In genomic region chr6:35272005-35272404, GRCh38 we compare ENCODE assay signal across 39 cellular contexts. TPM values are rescaled to one million over a fixed set of nuclear protein-coding genes. Genes with fewer than 3 reads are reported as not detected.
"Had no signal": no experiment of that assay in that cellular context is flagged by ENCODE, and none has a peak within 500 bp of the region (broad histone marks: within the 10 kb centered on the region; RNA-seq: fewer than 3 reads in every experiment).

No MANE protein-coding gene starts in this region.

- ATAC-seq: activated naive CD4-positive, alpha-beta T cell treated with anti-CD3 and anti-CD28 coated beads, Interleukin-2, amount 50 U/mL, for 72 hours; activated naive CD8-positive, alpha-beta T cell treated with anti-CD3 and anti-CD28 coated beads, Interleukin-2, amount 50 U/mL, for 24 hours; activated T-cell treated with anti-CD3 and anti-CD28 coated beads, Interleukin-2, amount 50 U/mL, for 4 hours; activated T-cell treated with anti-CD3 and anti-CD28 coated beads, Interleukin-2, amount 50 U/mL, for 72 hours; activated T-helper 17 cell treated with anti-CD3 and anti-CD28 coated beads, Interleukin-2, amount 50 U/mL, for 72 hours; body of pancreas had no signal

- H3K4me3 Mint-ChIP-seq: activated naive CD4-positive, alpha-beta T cell treated with anti-CD3 and anti-CD28 coated beads for 36 hours; activated naive CD4-positive, alpha-beta T cell treated with anti-CD3 and anti-CD28 coated beads, Interleukin-2, amount 10 ng/mL, durations not matched to agents 7 days and 5 days; activated naive CD4-positive, alpha-beta T cell treated with anti-CD3 and anti-CD28 coated beads, Interleukin-2, amount 50 U/mL, for 24 hours; activated naive CD8-positive, alpha-beta T cell; activated naive CD8-positive, alpha-beta T cell treated with anti-CD3 and anti-CD28 coated beads for 36 hours; activated naive CD8-positive, alpha-beta T cell treated with anti-CD3 and anti-CD28 coated beads, Interleukin-2, amount 10 ng/mL, durations not matched to agents 7 days and 5 days; activated naive CD8-positive, alpha-beta T cell treated with anti-CD3 and anti-CD28 coated beads, Interleukin-2, amount 50 U/mL, for 24 hours; activated T-cell treated with anti-CD3 and anti-CD28 coated beads, Interleukin-2, amount 50 U/mL, for 24 hours; activated T-cell treated with anti-CD3 and anti-CD28 coated beads, Interleukin-2, amount 50 U/mL, for 4 hours; activated T-cell treated with anti-CD3 and anti-CD28 coated beads, Interleukin-2, amount 50 U/mL, for 72 hours; activated T-helper 1 cell treated with anti-CD3 and anti-CD28 coated beads, Interleukin-12 subunit alpha, Interleukin-12 subunit beta, Interleukin-2, Interleukin-4 antibody, amounts not matched to agents 30 ng/mL and 10 ng/mL and 1 ng/mL, durations not matched to agents 14 hours and 24 hours and 36 hours; activated T-helper 17 cell treated with anti-CD3 and anti-CD28 coated beads, Interleukin-2, amount 50 U/mL, for 72 hours; brain; central memory CD8-positive, alpha-beta T cell had no signal

- H3K36me3 Mint-ChIP-seq: activated naive CD4-positive, alpha-beta T cell treated with anti-CD3 and anti-CD28 coated beads, Interleukin-2, amount 50 U/mL, for 72 hours had no signal

- H3K27me3 ChIP-seq: adrenal gland, ascending aorta, body of pancreas, brain microvascular endothelial cell, breast epithelium, cardiac muscle cell had no signal

- H3K9me3 ChIP-seq: adrenal gland, ascending aorta, body of pancreas, breast epithelium had no signal

- H3K27me3 Mint-ChIP-seq: activated naive CD4-positive, alpha-beta T cell treated with anti-CD3 and anti-CD28 coated beads, Interleukin-2, amount 10 ng/mL, durations not matched to agents 7 days and 5 days; activated naive CD4-positive, alpha-beta T cell treated with anti-CD3 and anti-CD28 coated beads, Interleukin-2, amount 50 U/mL, for 24 hours; activated naive CD8-positive, alpha-beta T cell; activated naive CD8-positive, alpha-beta T cell treated with anti-CD3 and anti-CD28 coated beads for 36 hours; activated naive CD8-positive, alpha-beta T cell treated with anti-CD3 and anti-CD28 coated beads, Interleukin-2, amount 10 ng/mL, durations not matched to agents 7 days and 5 days; activated naive CD8-positive, alpha-beta T cell treated with anti-CD3 and anti-CD28 coated beads, Interleukin-2, amount 50 U/mL, for 24 hours; activated T-cell treated with anti-CD3 and anti-CD28 coated beads, Interleukin-2, amount 50 U/mL, for 24 hours; activated T-helper 17 cell treated with anti-CD3 and anti-CD28 coated beads, Interleukin-2, amount 50 U/mL, for 72 hours; brain; central memory CD8-positive, alpha-beta T cell had no signal

- H3K9me3 Mint-ChIP-seq: activated naive CD4-positive, alpha-beta T cell treated with anti-CD3 and anti-CD28 coated beads for 36 hours; activated naive CD4-positive, alpha-beta T cell treated with anti-CD3 and anti-CD28 coated beads, Interleukin-2, amount 10 ng/mL, durations not matched to agents 7 days and 5 days; activated naive CD4-positive, alpha-beta T cell treated with anti-CD3 and anti-CD28 coated beads, Interleukin-2, amount 50 U/mL, for 24 hours; activated naive CD4-positive, alpha-beta T cell treated with anti-CD3 and anti-CD28 coated beads, Interleukin-2, amount 50 U/mL, for 72 hours; activated naive CD8-positive, alpha-beta T cell treated with anti-CD3 and anti-CD28 coated beads for 36 hours; activated naive CD8-positive, alpha-beta T cell treated with anti-CD3 and anti-CD28 coated beads, Interleukin-2, amount 10 ng/mL, durations not matched to agents 7 days and 5 days; activated naive CD8-positive, alpha-beta T cell treated with anti-CD3 and anti-CD28 coated beads, Interleukin-2, amount 50 U/mL, for 24 hours; activated T-cell treated with anti-CD3 and anti-CD28 coated beads, Interleukin-2, amount 50 U/mL, for 24 hours; activated T-cell treated with anti-CD3 and anti-CD28 coated beads, Interleukin-2, amount 50 U/mL, for 4 hours; activated T-cell treated with anti-CD3 and anti-CD28 coated beads, Interleukin-2, amount 50 U/mL, for 72 hours; activated T-helper 1 cell treated with anti-CD3 and anti-CD28 coated beads, Interleukin-12 subunit alpha, Interleukin-12 subunit beta, Interleukin-2, Interleukin-4 antibody, amounts not matched to agents 30 ng/mL and 10 ng/mL and 1 ng/mL, durations not matched to agents 14 hours and 24 hours and 36 hours; activated T-helper 17 cell treated with anti-CD3 and anti-CD28 coated beads, Interleukin-2, amount 50 U/mL, for 72 hours; activated T-helper 2 cell treated with anti-CD3 and anti-CD28 coated beads, Interferon-gamma antibody, Interleukin-2, Interleukin-4, amounts not matched to agents 10 μg/mL and 5 μg/mL and 100 μg/mL, durations not matched to agents 14 hours and 24 hours and 36 hours; brain; central memory CD8-positive, alpha-beta T cell had no signal

- H3K27ac ChIP-seq: adrenal gland, ascending aorta, body of pancreas, brain microvascular endothelial cell, breast epithelium, cardiac muscle cell had no signal

- H3K4me1 ChIP-seq: body of pancreas, breast epithelium had no signal

- H3K27ac Mint-ChIP-seq: activated naive CD4-positive, alpha-beta T cell treated with anti-CD3 and anti-CD28 coated beads for 36 hours; activated naive CD4-positive, alpha-beta T cell treated with anti-CD3 and anti-CD28 coated beads, Interleukin-2, amount 10 ng/mL, durations not matched to agents 7 days and 5 days; activated naive CD4-positive, alpha-beta T cell treated with anti-CD3 and anti-CD28 coated beads, Interleukin-2, amount 50 U/mL, for 24 hours; activated naive CD4-positive, alpha-beta T cell treated with anti-CD3 and anti-CD28 coated beads, Interleukin-2, amount 50 U/mL, for 72 hours; activated naive CD8-positive, alpha-beta T cell; activated naive CD8-positive, alpha-beta T cell treated with anti-CD3 and anti-CD28 coated beads for 36 hours; activated naive CD8-positive, alpha-beta T cell treated with anti-CD3 and anti-CD28 coated beads, Interleukin-2, amount 10 ng/mL, durations not matched to agents 7 days and 5 days; activated naive CD8-positive, alpha-beta T cell treated with anti-CD3 and anti-CD28 coated beads, Interleukin-2, amount 50 U/mL, for 24 hours; activated T-cell treated with anti-CD3 and anti-CD28 coated beads, Interleukin-2, amount 50 U/mL, for 24 hours; activated T-cell treated with anti-CD3 and anti-CD28 coated beads, Interleukin-2, amount 50 U/mL, for 72 hours; activated T-helper 1 cell treated with anti-CD3 and anti-CD28 coated beads, Interleukin-12 subunit alpha, Interleukin-12 subunit beta, Interleukin-2, Interleukin-4 antibody, amounts not matched to agents 30 ng/mL and 10 ng/mL and 1 ng/mL, durations not matched to agents 14 hours and 24 hours and 36 hours; activated T-helper 17 cell treated with anti-CD3 and anti-CD28 coated beads, Interleukin-2, amount 50 U/mL, for 72 hours; activated T-helper 2 cell treated with anti-CD3 and anti-CD28 coated beads, Interferon-gamma antibody, Interleukin-2, Interleukin-4, amounts not matched to agents 10 μg/mL and 5 μg/mL and 100 μg/mL, durations not matched to agents 14 hours and 24 hours and 36 hours; brain had no signal

- DNase-seq: activated gamma-delta T cell; activated gamma-delta T cell treated with Interleukin-2 at 50 U/mL for 16 hours; activated naive CD4-positive, alpha-beta T cell; activated naive CD4-positive, alpha-beta T cell treated with anti-CD3 and anti-CD28 coated beads for 36 hours; activated naive CD4-positive, alpha-beta T cell treated with anti-CD3 and anti-CD28 coated beads, Interleukin-2, amount 10 ng/mL, durations not matched to agents 7 days and 5 days; activated naive CD4-positive, alpha-beta T cell treated with anti-CD3 and anti-CD28 coated beads, Interleukin-2, amount 50 U/mL, for 16 hours; activated naive CD4-positive, alpha-beta T cell treated with Interleukin-2 at 50 U/mL for 16 hours; activated naive CD8-positive, alpha-beta T cell treated with anti-CD3 and anti-CD28 coated beads for 36 hours; activated naive CD8-positive, alpha-beta T cell treated with anti-CD3 and anti-CD28 coated beads, Interleukin-2, amount 10 ng/mL, durations not matched to agents 7 days and 5 days; activated naive CD8-positive, alpha-beta T cell treated with anti-CD3 and anti-CD28 coated beads, Interleukin-2, amount 50 U/mL, for 24 hours; activated T-cell treated with anti-CD3 and anti-CD28 coated beads, Interleukin-2, amount 50 U/mL, for 1 hour; activated T-cell treated with anti-CD3 and anti-CD28 coated beads, Interleukin-2, amount 50 U/mL, for 24 hours; activated T-cell treated with anti-CD3 and anti-CD28 coated beads, Interleukin-2, amount 50 U/mL, for 4 hours; activated T-cell treated with anti-CD3 and anti-CD28 coated beads, Interleukin-2, amount 50 U/mL, for 48 hours; activated T-cell treated with anti-CD3 and anti-CD28 coated beads, Interleukin-2, amount 50 U/mL, for 72 hours; adrenal gland; amniotic stem cell; amygdala; anterior cingulate cortex; aorta; body of pancreas; brain microvascular endothelial cell; caudate nucleus; central memory CD4-positive, alpha-beta T cell; cerebellar nuclear complex had no signal

- H3K36me3 ChIP-seq: adrenal gland, ascending aorta, brain microvascular endothelial cell, breast epithelium, cardiac muscle cell had no signal

- FAIRE-seq: astrocyte, bronchial epithelial cell, colon had no signal

- H3K4me1 Mint-ChIP-seq: activated T-helper 17 cell treated with anti-CD3 and anti-CD28 coated beads, Interleukin-2, amount 50 U/mL, for 72 hours; central memory CD8-positive, alpha-beta T cell had no signal

- H3K4me3 ChIP-seq: adrenal gland, ascending aorta, body of pancreas, breast epithelium, cardiac muscle cell had no signal

RNA-seq across cellular contexts. Expression of gene SCUBE3, which starts 58.2 kb away (rescaled TPM):
- total RNA-seq: activated naive CD4-positive, alpha-beta T cell treated with anti-CD3 and anti-CD28 coated beads for 36 hours; activated naive CD8-positive, alpha-beta T cell treated with anti-CD3 and anti-CD28 coated beads for 36 hours; activated T-helper 1 cell treated with anti-CD3 and anti-CD28 coated beads, Interleukin-12 subunit alpha, Interleukin-12 subunit beta, Interleukin-2, Interleukin-4 antibody, amounts not matched to agents 30 ng/mL and 10 ng/mL and 1 ng/mL, durations not matched to agents 14 hours and 24 hours and 36 hours; activated T-helper 2 cell treated with anti-CD3 and anti-CD28 coated beads, Interferon-gamma antibody, Interleukin-2, Interleukin-4, amounts not matched to agents 10 μg/mL and 5 μg/mL and 100 μg/mL, durations not matched to agents 14 hours and 24 hours and 36 hours; bronchial epithelial cell had no signal
